Comparison of ENCODE assay signal across 17 cellular contexts in the genomic region with DNA sequence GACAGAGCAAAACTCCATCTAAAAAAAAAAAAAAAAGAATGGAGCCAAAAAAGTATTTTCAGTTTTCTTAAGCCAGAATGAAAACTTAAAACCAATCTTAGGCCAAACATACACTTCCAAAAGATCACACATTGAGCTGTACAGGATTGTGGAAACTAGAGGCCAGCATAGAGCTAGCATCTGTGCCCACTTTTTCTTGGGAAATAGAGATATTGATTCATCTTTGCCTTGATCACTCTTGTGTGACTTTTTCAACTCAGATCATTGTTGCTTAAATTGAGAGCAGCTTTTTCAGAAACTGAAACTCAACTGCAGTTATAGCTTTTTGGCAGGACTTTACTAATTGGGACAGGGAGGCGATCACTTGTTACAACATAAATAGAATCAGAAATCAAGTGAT.
A peak's percentile ranks its signal among the peaks of the same experiment; 100 is the strongest.
DNase-seq lines count a peak whose midpoint lies in the region; ATAC-seq and TF ChIP-seq lines count a peak whose summit lies in the region.
"Had no signal": no experiment of that assay in that cellular context is flagged by ENCODE, and none has a peak within 500 bp of the region (broad histone marks: within the 10 kb centered on the region; RNA-seq: fewer than 3 reads in every experiment).

No MANE protein-coding gene starts in this region.

- ATAC-seq in thoracic aorta (ENCODE audit: insufficient number of reproducible peaks, low FRiP score, low read depth) (no peak), HG03095 (IDR thresholded peaks at IDR 0.05; ENCODE audit: unreplicated experiment) (no peak), GM21717 (IDR thresholded peaks at IDR 0.05; ENCODE audit: unreplicated experiment) (no peak), PC-3 (no peak; the same call in 1 of the 2 replicates)

- peak; percentile 30 for TF ChIP-seq CTCF in AG09319 (IDR thresholded peaks at IDR 0.05; ENCODE audit: low read depth, low read length)
- peak; percentile 14 for TF ChIP-seq CTCF in fibroblast of mammary gland (conservative IDR thresholded peaks at IDR 0.05; ENCODE audit: control insufficient read depth, insufficient read depth, low read depth, low read length)
- no peak for TF ChIP-seq CTCF in thoracic aorta (IDR thresholded peaks at IDR 0.05)
- TF ChIP-seq CTCF in PC-3 (conservative IDR thresholded peaks at IDR 0.05; ENCODE audit: low read depth, low read length) = no peak

- no peaks in the 10 kb centered on the region for H3K9me3 ChIP-seq in adipocyte (ENCODE audit: control insufficient read depth, low read length)
- no peaks in the 10 kb centered on the region for H3K9me3 ChIP-seq in thoracic aorta
- H3K9me3 ChIP-seq in PC-3 (ENCODE audit: low read length) = no peaks in the 10 kb centered on the region
- H3K9me3 ChIP-seq: BE2C had no signal

- H4K20me1 ChIP-seq in PC-3 (ENCODE audit: low read length) = no peaks in the 10 kb centered on the region

- H3K36me3 ChIP-seq in adipocyte (ENCODE audit: control insufficient read depth, insufficient read depth, low read length, severe bottlenecking) (no peaks in the 10 kb centered on the region), thoracic aorta (no peaks in the 10 kb centered on the region), PC-3 (ENCODE audit: low read depth, low read length) (no peaks in the 10 kb centered on the region)
- H3K36me3 ChIP-seq: BE2C had no signal

- no peaks in the 10 kb centered on the region for H3F3A ChIP-seq in PC-3 (ENCODE audit: low read length, unreplicated experiment)

- no peaks in the 10 kb centered on the region for H3K9me2 ChIP-seq in PC-3 (replicated peaks; ENCODE audit: low read length)

- no peak overlapping the region for H2AFZ ChIP-seq in PC-3 (ENCODE audit: low read length)

- H3K27me3 ChIP-seq in adipocyte (replicated peaks; ENCODE audit: control insufficient read depth, insufficient read depth, low read length) (no peaks in the 10 kb centered on the region), thoracic aorta (replicated peaks; ENCODE audit: insufficient read depth) (no peaks in the 10 kb centered on the region), PC-3 (ENCODE audit: low read length) (peaks cover 3% of the 10 kb centered on the region; the same call in 1 of the 2 replicates)
- H3K27me3 ChIP-seq: BE2C had no signal

- H3K4me1 ChIP-seq in adipocyte (ENCODE audit: control insufficient read depth, insufficient read depth, low read length) (peaks cover 33% of the 10 kb centered on the region), thoracic aorta (ENCODE audit: control insufficient read depth in 1 of 2, low read depth in 2 of 2) (peaks cover 16 to 74% of the 10 kb centered on the region in 2 donors), PC-3 (ENCODE audit: insufficient read depth, low read length) (no peaks in the 10 kb centered on the region)
- H3K4me1 ChIP-seq: BE2C had no signal

- H3K4me2 ChIP-seq in PC-3 (ENCODE audit: low read length) = no peak overlapping the region

- BruUV-seq in PC-3 (replicated peaks; lab: Mats Ljungman, UMichigan) = no TSS peak

- POLR2A ChIA-PET in PC-3 (lab: Charles Lee; ENCODE audit: unreplicated experiment) = interaction anchor here (0.7 kb wide), 1 partner anchor 177 kb away, joined by 4 read pairs; no protein-coding TSS in a partner anchor

- intact Hi-C loops in PC-3 (cut with micrococcal nuclease) = no loop called here

- CTCF ChIA-PET in PC-3 (lab: Charles Lee) = no interaction called here

- H3K79me2 ChIP-seq in PC-3 (ENCODE audit: low read length) = no peaks in the 10 kb centered on the region

- H3K4me3 ChIP-seq in adipocyte (ENCODE audit: low read length) (peak overlapping the region; percentile 75), fibroblast of mammary gland (ENCODE audit: control insufficient read depth, low read depth, low read length) (no peak overlapping the region), thoracic aorta (peak overlapping the region; percentile 10), PC-3 (ENCODE audit: low read length) (no peak overlapping the region)

- DNase-seq in AG09319 (ENCODE audit: extremely low read depth, low read depth) = peak; percentile 28
- no peak for DNase-seq in adipocyte (ENCODE audit: low read depth)
- DNase-seq in fibroblast of mammary gland (ENCODE audit: low read depth) = peak; percentile 40
- DNase-seq in thoracic aorta (ENCODE audit: low spot score) = no peak
- DNase-seq in PC-3 = no peak
- no peak for DNase-seq in islet precursor cell
- DNase-seq: BE2C; CD4-positive, alpha-beta memory T cell; COR-L47; DND-41; GDM1; HCEC 1CT; HFFc6 had no signal

- H3K9ac ChIP-seq in adipocyte (ENCODE audit: low read length) (peak overlapping the region; percentile 55), PC-3 (ENCODE audit: low read length) (no peak overlapping the region)

- H3K27ac ChIP-seq in thoracic aorta (peak overlapping the region; percentile 33 to 43), PC-3 (ENCODE audit: low read length) (no peak overlapping the region)
- H3K27ac ChIP-seq: 22Rv1, C4-2B had no signal

Comparison
In these comparisons a context has a peak if more than half of its experiments do, and no peak if none do; other contexts are left out.
1. DNase-seq: peak in AG09319 (single experiment) and fibroblast of mammary gland (single experiment); none in adipocyte (single experiment), thoracic aorta (single experiment), PC-3 (single experiment) and islet precursor cell (single experiment).
2. CTCF ChIP-seq: peak in AG09319 (single experiment) and fibroblast of mammary gland (single experiment); none in thoracic aorta (single experiment) and PC-3 (single experiment).
3. H3K4me3 ChIP-seq: peak in adipocyte (single experiment) and thoracic aorta (single experiment); none in fibroblast of mammary gland (single experiment) and PC-3 (single experiment).